11 cellular contexts compared by ENCODE assay signal in the genomic region with DNA sequence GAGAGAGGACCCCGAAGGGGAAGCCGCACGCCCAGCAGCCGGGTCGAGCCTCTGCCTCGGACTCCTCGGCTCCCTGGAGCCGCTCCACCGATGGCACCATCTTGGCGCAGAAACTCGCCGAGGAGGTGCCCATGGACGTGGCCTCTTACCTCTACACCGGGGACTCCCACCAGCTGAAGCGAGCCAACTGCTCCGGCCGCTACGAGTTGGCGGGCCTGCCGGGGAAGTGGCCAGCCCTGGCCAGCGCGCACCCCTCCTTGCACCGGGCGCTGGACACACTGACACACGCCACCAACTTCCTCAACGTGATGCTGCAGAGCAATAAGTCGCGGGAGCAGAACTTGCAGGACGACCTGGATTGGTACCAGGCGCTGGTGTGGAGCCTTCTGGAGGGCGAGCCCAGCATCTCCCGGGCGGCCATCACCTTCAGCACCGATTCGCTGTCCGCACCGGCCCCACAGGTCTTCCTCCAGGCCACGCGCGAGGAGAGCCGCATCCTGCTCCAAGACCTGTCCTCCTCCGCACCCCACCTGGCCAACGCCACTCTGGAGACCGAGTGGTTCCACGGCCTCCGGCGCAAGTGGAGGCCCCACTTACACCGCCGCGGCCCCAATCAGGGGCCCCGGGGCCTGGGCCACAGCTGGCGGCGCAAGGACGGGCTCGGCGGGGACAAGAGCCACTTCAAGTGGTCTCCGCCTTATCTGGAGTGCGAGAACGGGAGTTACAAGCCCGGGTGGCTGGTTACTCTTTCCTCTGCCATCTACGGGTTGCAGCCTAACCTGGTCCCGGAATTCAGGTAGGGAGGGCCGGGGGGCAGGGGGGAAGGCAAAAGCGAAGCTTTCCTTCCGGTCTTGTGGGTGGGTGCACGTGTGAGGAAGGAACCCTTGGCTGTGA. TPM values are rescaled to one million over a fixed set of nuclear protein-coding genes. Genes with fewer than 3 reads are reported as not detected.
DNase-seq lines count a peak whose midpoint lies in the region; ATAC-seq, FAIRE-seq and TF ChIP-seq lines count a peak whose summit lies in the region.
"Had no signal": no experiment of that assay in that cellular context is flagged by ENCODE, and none has a peak within 500 bp of the region (broad histone marks: within the 10 kb centered on the region; RNA-seq: fewer than 3 reads in every experiment).

No MANE protein-coding gene starts in this region.

- intact Hi-C loops in Right ventricle myocardium superior (cut with DNase I), result no loop called here
- intact Hi-C loops in Right ventricle myocardium inferior (cut with DNase I), result no loop called here
- intact Hi-C loops in ascending aorta (cut with DNase I), result loop anchor here (2.0 kb wide), 1 partner anchor 159 kb away; a partner anchor contains a TSS
- intact Hi-C loops in left lung (cut with DNase I), result no loop called here

- FAIRE-seq in urothelium cell line (lab: Jason Lieb, UNC), result no peak

- no peak for TF ChIP-seq CTCF in ascending aorta (IDR thresholded peaks at IDR 0.05)
- no peak for TF ChIP-seq CTCF in left lung (IDR thresholded peaks at IDR 0.05)

- peak overlapping the region; percentile 42 to 64 for H3K4me3 ChIP-seq in ascending aorta
- no peak overlapping the region for H3K4me3 ChIP-seq in left lung

- no peak for DNase-seq in Right ventricle myocardium superior
- DNase-seq in Right ventricle myocardium inferior (ENCODE audit: missing footprints), result no peak
- no peak for DNase-seq in ascending aorta (ENCODE audit: low spot score in 2 of 2)
- peak in 1 of 2 donors; percentile 72 for DNase-seq in left lung
- peak; percentile 31 for DNase-seq in urothelium cell line (ENCODE audit: low spot score)
- DNase-seq in activated gamma-delta T cell treated with Interleukin-2 at 50 U/mL for 16 hours, result no peak
- no peak for DNase-seq in hippocampal formation (lab: John Stamatoyannopoulos, UW)
- DNase-seq: DND-41, RPMI8226 had no signal

- H3K27ac ChIP-seq in ascending aorta (no peak overlapping the region), left lung (no peak overlapping the region)

- H3K4me1 ChIP-seq in ascending aorta (peaks cover 3 to 15% of the 10 kb centered on the region in 2 donors), left lung (peaks cover 0 to 4% of the 10 kb centered on the region in 2 donors)

- ATAC-seq in Right ventricle myocardium superior (ENCODE audit: poor library complexity), result peak; percentile 33
- no peak for ATAC-seq in Right ventricle myocardium inferior
- peak; percentile 64 for ATAC-seq in left lung
- no peak for ATAC-seq in HG02852 (IDR thresholded peaks at IDR 0.05; ENCODE audit: unreplicated experiment)

- H3K36me3 ChIP-seq in ascending aorta, result no peaks in the 10 kb centered on the region
- no peaks in the 10 kb centered on the region for H3K36me3 ChIP-seq in left lung

- H3K9me3 ChIP-seq in ascending aorta (no peaks in the 10 kb centered on the region), left lung (no peaks in the 10 kb centered on the region)

- H3K27me3 ChIP-seq in ascending aorta, result peaks cover 19% of the 10 kb centered on the region
- H3K27me3 ChIP-seq in left lung, result peaks cover 32 to 84% of the 10 kb centered on the region in 2 donors

RNA-seq across cellular contexts. Expression of a gene that starts 1.0 kb away (rescaled TPM):
- total RNA-seq in Right ventricle myocardium superior (not detected), Right ventricle myocardium inferior (not detected), ascending aorta (not detected), left lung (under 1 TPM; 0.05 to 0.09 TPM)
- total RNA-seq: activated T-cell treated with anti-CD3 and anti-CD28 coated beads, Interleukin-2, amount 50 U/mL, for 72 hours had no signal

Comparison
In these comparisons a context has a peak if more than half of its experiments do, and no peak if none do; other contexts are left out.
1. ATAC-seq: peak in Right ventricle myocardium superior (single experiment) and left lung (single experiment); none in Right ventricle myocardium inferior (single experiment) and HG02852 (single experiment).
2. H3K4me3 ChIP-seq: peak in ascending aorta (2 of 2); none in left lung (0 of 2).